ENCODE assay signal across 15 cellular contexts in the genomic region with DNA sequence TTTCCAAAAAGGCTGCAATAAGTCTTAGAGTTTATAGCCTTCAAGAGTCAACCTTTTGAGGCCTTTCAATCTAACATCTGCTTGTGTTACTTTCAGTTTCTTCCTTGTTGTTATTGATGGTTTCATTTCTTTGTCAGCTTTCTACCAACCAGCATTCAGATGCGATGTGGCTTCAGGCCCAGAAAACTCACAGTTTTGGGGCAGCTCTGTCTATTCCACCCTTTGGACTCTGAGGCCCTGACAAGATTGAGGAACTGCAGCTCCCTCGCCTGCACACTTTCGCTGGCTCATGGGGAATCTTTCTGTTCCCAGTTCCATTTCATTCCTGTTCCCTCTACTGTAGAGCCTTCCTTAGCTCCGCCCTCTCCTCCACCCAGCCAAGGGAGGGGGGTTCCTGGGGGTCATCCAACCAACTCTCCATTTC. TPM values are rescaled to one million over a fixed set of nuclear protein-coding genes. Genes with fewer than 3 reads are reported as not detected.
DNase-seq lines count a peak whose midpoint lies in the region; ATAC-seq and TF ChIP-seq lines count a peak whose summit lies in the region.
"Had no signal": no experiment of that assay in that cellular context is flagged by ENCODE, and none has a peak within 500 bp of the region (broad histone marks: within the 10 kb centered on the region; RNA-seq: fewer than 3 reads in every experiment).

No MANE protein-coding gene starts in this region.

- CTCF ChIA-PET in activated CD4-positive, alpha-beta T cell treated with anti-CD3 and anti-CD28 coated beads, Interleukin-2, amount 10 ng/mL, durations not matched to agents 7 days and 5 days (lab: Charles Lee) = interaction anchor here (0.5 to 2.5 kb wide), 6 partner anchors 9 to 113 kb away, joined by 3 to 10 read pairs (median 6); no protein-coding TSS in a partner anchor

- intact Hi-C loops in esophagus muscularis mucosa (cut with DNase I) = no loop called here

- H3K9me3 ChIP-seq in Loucy (ENCODE audit: insufficient read depth, low read depth, low read length) (no peaks in the 10 kb centered on the region), esophagus muscularis mucosa (no peaks in the 10 kb centered on the region)
- H3K9me3 ChIP-seq: transverse colon had no signal

- peak overlapping the region; percentile 37 for H3K27ac Mint-ChIP-seq in activated CD4-positive, alpha-beta T cell treated with anti-CD3 and anti-CD28 coated beads, Interleukin-2, amount 10 ng/mL, durations not matched to agents 7 days and 5 days
- H3K27ac Mint-ChIP-seq in stimulated activated effector memory CD8-positive, alpha-beta T cell treated with anti-CD3 and anti-CD28 coated beads, Interleukin-12 subunit alpha, Interleukin-12 subunit beta, amount 100 ng/mL, for 72 hours = peak overlapping the region; percentile 63
- H3K27ac Mint-ChIP-seq: activated T-cell treated with anti-CD3 and anti-CD28 coated beads, Interleukin-2, amount 50 U/mL, for 24 hours had no signal

- no peaks in the 10 kb centered on the region for H3K9me3 Mint-ChIP-seq in activated CD4-positive, alpha-beta T cell treated with anti-CD3 and anti-CD28 coated beads, Interleukin-2, amount 10 ng/mL, durations not matched to agents 7 days and 5 days
- H3K9me3 Mint-ChIP-seq in stimulated activated effector memory CD8-positive, alpha-beta T cell treated with anti-CD3 and anti-CD28 coated beads, Interleukin-12 subunit alpha, Interleukin-12 subunit beta, amount 100 ng/mL, for 72 hours = no peaks in the 10 kb centered on the region
- H3K9me3 Mint-ChIP-seq: activated T-cell treated with anti-CD3 and anti-CD28 coated beads, Interleukin-2, amount 50 U/mL, for 24 hours had no signal

- no peaks in the 10 kb centered on the region for H3K36me3 ChIP-seq in Loucy (ENCODE audit: insufficient read depth, low read length)
- H3K36me3 ChIP-seq in esophagus muscularis mucosa = no peaks in the 10 kb centered on the region
- H3K36me3 ChIP-seq: transverse colon had no signal

- H3K27me3 Mint-ChIP-seq in activated CD4-positive, alpha-beta T cell treated with anti-CD3 and anti-CD28 coated beads, Interleukin-2, amount 10 ng/mL, durations not matched to agents 7 days and 5 days = peaks cover 27% of the 10 kb centered on the region

- H3K4me3 ChIP-seq in Loucy (ENCODE audit: low read length, poor library complexity, severe bottlenecking) = no peak overlapping the region
- no peak overlapping the region for H3K4me3 ChIP-seq in esophagus muscularis mucosa
- H3K4me3 ChIP-seq: transverse colon had no signal

- TF ChIP-seq CTCF in Loucy (conservative IDR thresholded peaks at IDR 0.05; ENCODE audit: low read length) (no peak), esophagus muscularis mucosa (IDR thresholded peaks at IDR 0.05) (no peak)

- no peak for TF ChIP-seq EP300 in esophagus muscularis mucosa (IDR thresholded peaks at IDR 0.05)

- H3K4me1 ChIP-seq in Loucy (ENCODE audit: insufficient read depth, low read length, poor library complexity, severe bottlenecking) (no peaks in the 10 kb centered on the region), esophagus muscularis mucosa (peaks cover 0 to 1% (median under 1%) of the 10 kb centered on the region in 4 donors)
- H3K4me1 ChIP-seq: transverse colon had no signal

- peak overlapping the region; percentile 1 for H3K4me2 ChIP-seq in Loucy (ENCODE audit: low read depth, low read length, poor library complexity, severe bottlenecking)

- H3K79me2 ChIP-seq in Loucy (ENCODE audit: insufficient read depth, low read length) = no peaks in the 10 kb centered on the region

- H3K36me3 Mint-ChIP-seq in activated CD4-positive, alpha-beta T cell treated with anti-CD3 and anti-CD28 coated beads, Interleukin-2, amount 10 ng/mL, durations not matched to agents 7 days and 5 days (ENCODE audit: low read depth) = peaks cover 3% of the 10 kb centered on the region
- no peaks in the 10 kb centered on the region for H3K36me3 Mint-ChIP-seq in stimulated activated effector memory CD8-positive, alpha-beta T cell treated with anti-CD3 and anti-CD28 coated beads, Interleukin-12 subunit alpha, Interleukin-12 subunit beta, amount 100 ng/mL, for 72 hours

- POLR2A ChIA-PET in activated CD4-positive, alpha-beta T cell treated with anti-CD3 and anti-CD28 coated beads, Interleukin-2, amount 10 ng/mL, durations not matched to agents 7 days and 5 days (lab: Charles Lee) = no interaction called here

- H3K9me2 ChIP-seq in Loucy (replicated peaks; ENCODE audit: low read depth, low read length) = no peaks in the 10 kb centered on the region

- ATAC-seq in HG02588 (IDR thresholded peaks at IDR 0.05; ENCODE audit: unreplicated experiment) = peak; percentile 66
- ATAC-seq in stimulated activated effector memory CD8-positive, alpha-beta T cell treated with anti-CD3 and anti-CD28 coated beads, Interleukin-12 subunit alpha, Interleukin-12 subunit beta, amount 100 ng/mL, for 72 hours = peak; percentile 64

- H3F3A ChIP-seq in Loucy (ENCODE audit: low read depth) = no peaks in the 10 kb centered on the region

- no peak for DNase-seq in activated CD4-positive, alpha-beta T cell treated with anti-CD3 and anti-CD28 coated beads, Interleukin-2, amount 10 ng/mL, durations not matched to agents 7 days and 5 days
- DNase-seq in activated CD4-positive, alpha-beta T cell treated with anti-CD3 and anti-CD28 coated beads, Interleukin-2, amount 50 U/mL, for 4 hours = no peak
- DNase-seq in stimulated activated effector memory CD8-positive, alpha-beta T cell treated with anti-CD3 and anti-CD28 coated beads, Interleukin-12 subunit alpha, Interleukin-12 subunit beta, amount 100 ng/mL, for 72 hours (ENCODE audit: low spot score in 2 of 2) = no peak
- no peak for DNase-seq in iPS-NIHi11 (ENCODE audit: low spot score)
- no peak for DNase-seq in stimulated activated CD4-positive, alpha-beta T cell treated with anti-CD3 and anti-CD28 coated beads, Interleukin-2, amount 100 ng/mL, for 48 hours
- no peak for DNase-seq in esophagus muscularis mucosa (ENCODE audit: extremely low spot score)
- DNase-seq: ACHN; activated T-cell treated with anti-CD3 and anti-CD28 coated beads, Interleukin-2, amount 50 U/mL, for 24 hours; H7; Kasumi-1; left cardiac atrium; NCI-H774; transverse colon had no signal

- no peaks in the 10 kb centered on the region for H3K27me3 ChIP-seq in Loucy (ENCODE audit: insufficient read depth, low read length, poor library complexity, severe bottlenecking)
- no peaks in the 10 kb centered on the region for H3K27me3 ChIP-seq in esophagus muscularis mucosa
- H3K27me3 ChIP-seq: transverse colon had no signal

- H3K27ac ChIP-seq in esophagus muscularis mucosa (replicated peaks in 1 of 4) = no peak overlapping the region
- H3K27ac ChIP-seq: transverse colon had no signal

- H3K9ac ChIP-seq in Loucy (ENCODE audit: low read depth, low read length, poor library complexity, severe bottlenecking) = no peak overlapping the region

- no peaks in the 10 kb centered on the region for H4K20me1 ChIP-seq in Loucy (ENCODE audit: insufficient read depth, low read length, poor library complexity, severe bottlenecking)

- peaks cover 25% of the 10 kb centered on the region for H3K4me1 Mint-ChIP-seq in activated CD4-positive, alpha-beta T cell treated with anti-CD3 and anti-CD28 coated beads, Interleukin-2, amount 10 ng/mL, durations not matched to agents 7 days and 5 days
- peaks cover 16% of the 10 kb centered on the region for H3K4me1 Mint-ChIP-seq in stimulated activated effector memory CD8-positive, alpha-beta T cell treated with anti-CD3 and anti-CD28 coated beads, Interleukin-12 subunit alpha, Interleukin-12 subunit beta, amount 100 ng/mL, for 72 hours

- 80% methylated on average over 4 of the region's 4 CpGs for WGBS in esophagus muscularis mucosa

- no peak for TF ChIP-seq POLR2A in esophagus muscularis mucosa (IDR thresholded peaks at IDR 0.05; ENCODE audit: low read depth)

- H3K4me3 Mint-ChIP-seq in activated CD4-positive, alpha-beta T cell treated with anti-CD3 and anti-CD28 coated beads, Interleukin-2, amount 10 ng/mL, durations not matched to agents 7 days and 5 days = no peak overlapping the region
- peak overlapping the region; percentile 7 for H3K4me3 Mint-ChIP-seq in stimulated activated effector memory CD8-positive, alpha-beta T cell treated with anti-CD3 and anti-CD28 coated beads, Interleukin-12 subunit alpha, Interleukin-12 subunit beta, amount 100 ng/mL, for 72 hours
- H3K4me3 Mint-ChIP-seq: activated T-cell treated with anti-CD3 and anti-CD28 coated beads, Interleukin-2, amount 50 U/mL, for 24 hours had no signal

- peak overlapping the region; percentile 36; the same call in 1 of the 2 replicates for H2AFZ ChIP-seq in Loucy (ENCODE audit: low read length)

RNA-seq across cellular contexts. Expression of gene WHRN, which starts 13.3 kb away (rescaled TPM):
- total RNA-seq in activated CD4-positive, alpha-beta T cell treated with anti-CD3 and anti-CD28 coated beads, Interleukin-2, amount 10 ng/mL, durations not matched to agents 7 days and 5 days = 1 to 10 TPM in 1 of 2 experiments, under 1 TPM in 1; 0.64 to 1.2 TPM
- 10 to 100 TPM in 2 of 4 donors, 1 to 10 TPM in 2; 8.1 to 12.6 (median 10.7) TPM for total RNA-seq in esophagus muscularis mucosa

Comparison
In these comparisons a context has a peak if more than half of its experiments do, and no peak if none do; other contexts are left out.
1. RNA of gene WHRN, which starts 13.3 kb away (total RNA-seq): 8.1 to 12.6 TPM in esophagus muscularis mucosa; 0.64 to 1.2 TPM in activated CD4-positive, alpha-beta T cell treated with anti-CD3 and anti-CD28 coated beads, Interleukin-2, amount 10 ng/mL, durations not matched to agents 7 days and 5 days; every median in the first group is over 4 times any median in the second.